ENCODE assay signal across 10 cellular contexts in genomic region chr10:95837783-95838182, GRCh38.
DNase-seq lines count a peak whose midpoint lies in the region; ATAC-seq and TF ChIP-seq lines count a peak whose summit lies in the region.
"Had no signal": no experiment of that assay in that cellular context is flagged by ENCODE, and none has a peak within 500 bp of the region (broad histone marks: within the 10 kb centered on the region; RNA-seq: fewer than 3 reads in every experiment).

No MANE protein-coding gene starts in this region.

- no peaks in the 10 kb centered on the region for H3K36me3 ChIP-seq in CD4-positive, alpha-beta memory T cell (ENCODE audit: insufficient read depth, low read length)

- no peak overlapping the region for H3K4me3 ChIP-seq in skin epidermis
- no peak overlapping the region for H3K4me3 ChIP-seq in CD4-positive, alpha-beta memory T cell (ENCODE audit: low read length in 2 of 2)

- peaks cover 62% of the 10 kb centered on the region for H3K4me1 Mint-ChIP-seq in T-helper 2 cell treated with Interferon-gamma antibody and Interleukin-4, amounts not matched to agents 5 μg/mL and 100 μg/mL, for 36 hours (ENCODE audit: low read depth)
- H3K4me1 Mint-ChIP-seq in CD4-positive, alpha-beta memory T cell = peaks cover 0 to 29% (median 6%) of the 10 kb centered on the region in 4 donors

- H3K4me3 Mint-ChIP-seq in T-helper 2 cell treated with Interferon-gamma antibody and Interleukin-4, amounts not matched to agents 5 μg/mL and 100 μg/mL, for 36 hours = no peak overlapping the region
- peak overlapping the region in 1 of 8 donors; percentile 7 for H3K4me3 Mint-ChIP-seq in CD4-positive, alpha-beta memory T cell

- H3K27ac ChIP-seq in skin epidermis (peak overlapping the region in 14 of 21 experiments; percentile 12 to 80 (median 56)), RWPE1 (no peak overlapping the region)
- H3K27ac ChIP-seq in CD4-positive, alpha-beta memory T cell (ENCODE audit: low read depth, low read length) = no peak overlapping the region

- intact Hi-C loops in CD4-positive, alpha-beta memory T cell (cut with micrococcal nuclease) = no loop called here

- peak overlapping the region; percentile 51 for H3K27ac Mint-ChIP-seq in T-helper 2 cell treated with Interferon-gamma antibody and Interleukin-4, amounts not matched to agents 5 μg/mL and 100 μg/mL, for 36 hours
- peak overlapping the region in 1 of 7 donors; percentile 8 for H3K27ac Mint-ChIP-seq in CD4-positive, alpha-beta memory T cell

- no peaks in the 10 kb centered on the region for H3K9me3 ChIP-seq in CD4-positive, alpha-beta memory T cell (ENCODE audit: control insufficient read depth in 1 of 2, low read length in 2 of 2)

- H3K4me1 ChIP-seq in CD4-positive, alpha-beta memory T cell (ENCODE audit: insufficient read depth, low read length) = peaks cover 26% of the 10 kb centered on the region

- H3K27me3 ChIP-seq in CD4-positive, alpha-beta memory T cell (ENCODE audit: insufficient read depth, low read length) = no peaks in the 10 kb centered on the region

- peaks cover 19% of the 10 kb centered on the region for H3K36me3 Mint-ChIP-seq in T-helper 2 cell treated with Interferon-gamma antibody and Interleukin-4, amounts not matched to agents 5 μg/mL and 100 μg/mL, for 36 hours (ENCODE audit: low read depth)
- no peaks in the 10 kb centered on the region for H3K36me3 Mint-ChIP-seq in CD4-positive, alpha-beta memory T cell

- no peak for DNase-seq in T-helper 2 cell treated with Interferon-gamma antibody and Interleukin-4, amounts not matched to agents 5 μg/mL and 100 μg/mL, for 36 hours (ENCODE audit: low spot score)
- DNase-seq in DMS153 (lab: John Stamatoyannopoulos, UW) = no peak
- DNase-seq in RWPE1 (ENCODE audit: low spot score) = no peak
- no peak for DNase-seq in HT-29 (ENCODE audit: low spot score)
- DNase-seq in CD4-positive, alpha-beta memory T cell = no peak
- DNase-seq: activated gamma-delta T cell treated with Interleukin-2 at 50 U/mL for 16 hours; stimulated activated CD4-positive, alpha-beta T cell treated with anti-CD3 and anti-CD28 coated beads, Interleukin-2, amount 100 ng/mL, for 24 hours had no signal

- H3K9me3 Mint-ChIP-seq in T-helper 2 cell treated with Interferon-gamma antibody and Interleukin-4, amounts not matched to agents 5 μg/mL and 100 μg/mL, for 36 hours = peaks cover 9% of the 10 kb centered on the region
- no peaks in the 10 kb centered on the region for H3K9me3 Mint-ChIP-seq in CD4-positive, alpha-beta memory T cell

- peak; percentile 35 for ATAC-seq in GM19324 (IDR thresholded peaks at IDR 0.05; ENCODE audit: low FRiP score, unreplicated experiment)
- peak; percentile 26 for ATAC-seq in HG02938 (IDR thresholded peaks at IDR 0.05; ENCODE audit: unreplicated experiment)

- CTCF ChIA-PET in RWPE1 (lab: Yijun Ruan, JAX) = interaction anchor here (0.8 kb wide), 1 partner anchor 143 kb away, joined by 4 read pairs; no protein-coding TSS in a partner anchor
- CTCF ChIA-PET in CD4-positive, alpha-beta memory T cell (lab: Charles Lee; ENCODE audit: partially characterized antibody) = interaction anchor here (1.6 to 16.0 kb wide), 2 partner anchors 27 to 144 kb away, joined by 5 to 290 read pairs; partner anchors contain the start of gene TCTN3

- POLR2A ChIA-PET in RWPE1 (lab: Yijun Ruan, JAX; ENCODE audit: low non-redundant PET) = no interaction called here
- POLR2A ChIA-PET in CD4-positive, alpha-beta memory T cell (lab: Charles Lee; ENCODE audit: partially characterized antibody) = no interaction called here

- H3K27me3 Mint-ChIP-seq in T-helper 2 cell treated with Interferon-gamma antibody and Interleukin-4, amounts not matched to agents 5 μg/mL and 100 μg/mL, for 36 hours (ENCODE audit: low read depth) = no peaks in the 10 kb centered on the region
- H3K27me3 Mint-ChIP-seq in CD4-positive, alpha-beta memory T cell = no peaks in the 10 kb centered on the region

- no peak for TF ChIP-seq CTCF in RWPE1 (conservative IDR thresholded peaks at IDR 0.05; ENCODE audit: low read depth)

Comparison
In these comparisons a context has a peak if more than half of its experiments do, and no peak if none do; other contexts are left out.
1. H3K27ac ChIP-seq: peak in skin epidermis (14 of 21); none in RWPE1 (single experiment) and CD4-positive, alpha-beta memory T cell (single experiment).